In the genomic region with DNA sequence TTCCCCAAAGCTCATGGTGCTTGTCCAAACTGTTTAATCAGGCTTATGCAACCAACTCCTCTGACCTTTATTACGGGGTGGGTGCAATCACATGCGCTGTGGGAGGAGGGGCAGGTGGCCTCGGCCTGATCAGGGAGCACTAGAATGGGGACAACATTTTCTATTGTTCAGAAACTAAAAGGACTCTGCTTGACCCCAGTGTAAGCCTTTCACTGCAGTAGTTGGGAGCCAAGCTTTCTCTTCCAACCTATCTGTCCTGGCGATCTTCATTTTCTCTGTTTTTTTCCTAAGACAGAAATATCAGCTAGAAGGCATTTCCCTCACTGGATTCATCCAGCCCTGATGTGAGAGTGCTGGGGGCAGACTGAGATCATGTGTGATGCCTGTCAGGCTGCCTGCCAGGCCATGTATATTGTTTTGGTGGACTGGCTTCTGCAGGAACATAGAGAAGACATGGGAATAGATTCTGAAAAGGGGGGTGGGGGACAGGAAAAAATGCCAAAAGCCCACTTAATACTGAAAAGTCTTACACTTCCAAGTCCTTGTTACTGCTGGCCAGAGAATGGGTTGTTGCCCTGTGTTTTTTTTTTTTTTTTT, we compare ENCODE assay signal across 9 cellular contexts.
DNase-seq lines count a peak whose midpoint lies in the region; ATAC-seq, FAIRE-seq and TF ChIP-seq lines count a peak whose summit lies in the region.
"Had no signal": no experiment of that assay in that cellular context is flagged by ENCODE, and none has a peak within 500 bp of the region (broad histone marks: within the 10 kb centered on the region; RNA-seq: fewer than 3 reads in every experiment).

No MANE protein-coding gene starts in this region.

- H3K36me3 Mint-ChIP-seq in Calu3 (ENCODE audit: insufficient read depth, unreplicated experiment), result peaks cover 5% of the 10 kb centered on the region

- intact Hi-C loops in Calu3 (cut with micrococcal nuclease; ENCODE audit: unreplicated experiment), result loop anchor here (5.0 kb wide), 1 partner anchor 697 kb away; no protein-coding TSS in a partner anchor
- intact Hi-C loops in posterior vena cava (cut with DNase I), result no loop called here

- no peaks in the 10 kb centered on the region for H3K9me3 ChIP-seq in gastroesophageal sphincter
- no peaks in the 10 kb centered on the region for H3K9me3 ChIP-seq in MM.1S (replicated peaks; ENCODE audit: insufficient read depth, low read length)

- no peak overlapping the region for H2AFZ ChIP-seq in MM.1S (ENCODE audit: low read length)

- TF ChIP-seq POLR2A in gastroesophageal sphincter (IDR thresholded peaks at IDR 0.05), result no peak
- TF ChIP-seq POLR2A in GM12892 (IDR thresholded peaks at IDR 0.05; ENCODE audit: low read depth, low read length), result no peak

- no peaks in the 10 kb centered on the region for H4K20me1 ChIP-seq in MM.1S (ENCODE audit: insufficient read depth, low read length)

- H3K4me1 Mint-ChIP-seq in Calu3 (ENCODE audit: low read depth, unreplicated experiment), result peaks cover 72% of the 10 kb centered on the region

- no peaks in the 10 kb centered on the region for H3K27me3 Mint-ChIP-seq in Calu3 (ENCODE audit: unreplicated experiment)

- H3K4me1 ChIP-seq in gastroesophageal sphincter (peaks cover 15 to 82% (median 26%) of the 10 kb centered on the region in 3 donors), MM.1S (ENCODE audit: low read length) (no peaks in the 10 kb centered on the region)

- H3K27me3 ChIP-seq in gastroesophageal sphincter, result no peaks in the 10 kb centered on the region
- H3K27me3 ChIP-seq in MM.1S (replicated peaks; ENCODE audit: insufficient read depth, low read length), result no peaks in the 10 kb centered on the region

- CTCF ChIA-PET in Calu3 (lab: Charles Lee), result interaction anchor here (0.6 to 1.3 kb wide), 6 partner anchors 9 to 359 kb away, joined by 3 to 6 read pairs (median 4); no protein-coding TSS in a partner anchor

- H3K9me2 ChIP-seq in MM.1S (replicated peaks; ENCODE audit: insufficient read depth, low read length), result no peaks in the 10 kb centered on the region

- no peaks in the 10 kb centered on the region for H3F3A ChIP-seq in MM.1S (ENCODE audit: insufficient read depth, low read length)

- no TSS peak for BruUV-seq in Calu3 (replicated peaks; lab: Mats Ljungman, UMichigan)

- ATAC-seq in gastroesophageal sphincter, result peak; percentile 90

- H3K4me2 ChIP-seq in MM.1S (ENCODE audit: low read depth, low read length), result no peak overlapping the region

- no peak overlapping the region for H3K4me3 Mint-ChIP-seq in Calu3 (ENCODE audit: low read depth, unreplicated experiment)

- TF ChIP-seq CTCF in Calu3 (IDR thresholded peaks at IDR 0.05; ENCODE audit: unreplicated experiment) (no peak), gastroesophageal sphincter (IDR thresholded peaks at IDR 0.05) (no peak), MM.1S (IDR thresholded peaks at IDR 0.05; ENCODE audit: low read length) (no peak)

- H3K79me2 ChIP-seq in MM.1S (ENCODE audit: low read length), result no peaks in the 10 kb centered on the region

- H3K27ac ChIP-seq in gastroesophageal sphincter, result peak overlapping the region; percentile 72 to 91 (median 83)
- no peak overlapping the region for H3K27ac ChIP-seq in MM.1S (ENCODE audit: low read length)

- DNase-seq in Calu3 (peak; percentile 68), SK-N-DZ (ENCODE audit: low spot score) (peak; percentile 80), posterior vena cava (ENCODE audit: low spot score) (peak; percentile 88), GF-D8 (lab: John Stamatoyannopoulos, UW) (no peak), GM12892 (ENCODE audit: insufficient read length) (no peak), cerebellar cortex (ENCODE audit: low spot score) (no peak), MM.1S (no peak)
- DNase-seq: NCI-H1930 had no signal

- no peak for FAIRE-seq in GM12892 (lab: Jason Lieb, UNC)

- H3K36me3 ChIP-seq in gastroesophageal sphincter (no peaks in the 10 kb centered on the region), MM.1S (replicated peaks; ENCODE audit: insufficient read depth, low read length) (no peaks in the 10 kb centered on the region)

- WGBS in gastroesophageal sphincter (ENCODE audit: low coverage in 1 of 2), 2 donors, result 0 to 23% methylated on average over 2 of the region's 4 CpGs

- no peak overlapping the region for H3K4me3 ChIP-seq in gastroesophageal sphincter
- H3K4me3 ChIP-seq in MM.1S (ENCODE audit: low read length), result no peak overlapping the region

- H3K27ac Mint-ChIP-seq in Calu3 (ENCODE audit: unreplicated experiment), result peak overlapping the region; percentile 64

- no peak overlapping the region for H3K9ac ChIP-seq in MM.1S (ENCODE audit: low read length)

- H3K9me3 Mint-ChIP-seq in Calu3 (ENCODE audit: low read depth, unreplicated experiment), result no peaks in the 10 kb centered on the region

- no peak for TF ChIP-seq EP300 in gastroesophageal sphincter (IDR thresholded peaks at IDR 0.05)

Comparison
In these comparisons a context has a peak if more than half of its experiments do, and no peak if none do; other contexts are left out.
1. DNase-seq: peak in Calu3 (single experiment), SK-N-DZ (single experiment) and posterior vena cava (single experiment); none in GF-D8 (single experiment), GM12892 (single experiment), cerebellar cortex (single experiment) and MM.1S (single experiment).